Comparison of ENCODE assay signal across 8 cellular contexts in the genomic region with DNA sequence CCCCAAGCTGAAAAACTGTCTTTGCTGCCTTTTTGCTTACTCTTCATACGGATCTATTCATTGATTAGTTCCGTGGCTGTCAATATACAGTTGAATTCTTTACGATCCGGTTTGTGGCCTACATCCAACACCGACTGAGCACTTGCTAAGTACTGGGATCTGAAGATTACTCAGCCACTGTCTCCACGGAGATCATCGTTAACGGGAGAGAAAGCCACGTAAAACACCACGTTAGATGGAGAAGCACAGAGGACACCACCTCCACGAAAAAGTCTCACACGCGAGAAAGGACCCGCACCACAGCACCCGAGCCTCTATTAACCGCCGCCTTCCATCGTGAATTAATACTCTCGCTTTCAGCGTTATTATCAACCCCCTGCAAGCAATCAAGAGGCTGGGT. TPM values are rescaled to one million over a fixed set of nuclear protein-coding genes. Genes with fewer than 3 reads are reported as not detected.
A peak's percentile ranks its signal among the peaks of the same experiment; 100 is the strongest.
DNase-seq lines count a peak whose midpoint lies in the region; ATAC-seq, FAIRE-seq and TF ChIP-seq lines count a peak whose summit lies in the region.

No MANE protein-coding gene starts in this region.

- peak overlapping the region; percentile 81 for H2AFZ ChIP-seq in SK-N-SH (ENCODE audit: low read depth)
- peak overlapping the region; percentile 99 for H2AFZ ChIP-seq in neural progenitor cell (replicated peaks)

- no peak for TF ChIP-seq CTCF in SK-N-SH (IDR thresholded peaks at IDR 0.05)
- no peak for TF ChIP-seq CTCF in esophagus muscularis mucosa (IDR thresholded peaks at IDR 0.05)
- no peak for TF ChIP-seq CTCF in neural progenitor cell (IDR thresholded peaks at IDR 0.05)

- 4% methylated on average over 20 of the region's 20 CpGs for WGBS in SK-N-SH (ENCODE audit: low lambda C conversion rate)
- WGBS in esophagus muscularis mucosa, result 6% methylated on average over 13 of the region's 20 CpGs

- H3K4me3 ChIP-seq in SK-N-SH (ENCODE audit: low read depth in 2 of 2, low read length in 1 of 2) (peak overlapping the region; percentile 84 to 99), esophagus muscularis mucosa (peak overlapping the region; percentile 72 to 92 (median 80)), neural progenitor cell (peak overlapping the region; percentile 97)

- ATAC-seq in sciatic nerve (no peak), HG03095 (IDR thresholded peaks at IDR 0.05; ENCODE audit: unreplicated experiment) (no peak)

- H3K4me1 ChIP-seq in SK-N-SH (ENCODE audit: control insufficient read depth in 1 of 2, insufficient read depth in 2 of 2, low read depth in 1 of 2, low read length in 1 of 2) (peaks cover 8 to 9% of the 10 kb centered on the region in 2 experiments; a peak in 3 of 4 replicates), esophagus muscularis mucosa (peaks cover 21 to 34% (median 26%) of the 10 kb centered on the region in 4 donors), neural progenitor cell (peaks cover 15% of the 10 kb centered on the region)

- CTCF ChIA-PET in SK-N-SH (lab: Yijun Ruan, JAX), result no interaction called here

- peaks cover 35% of the 10 kb centered on the region for H3K4me1 Mint-ChIP-seq in activated T-cell treated with anti-CD3 and anti-CD28 coated beads, Interleukin-2, amount 50 U/mL, for 24 hours (ENCODE audit: low read depth)
- H3K4me1 Mint-ChIP-seq in neural progenitor cell, result peaks cover 22% of the 10 kb centered on the region

- H3F3A ChIP-seq in SK-N-SH (replicated peaks; ENCODE audit: insufficient read depth) (peaks cover 7% of the 10 kb centered on the region), neural progenitor cell (ENCODE audit: low read depth) (peaks cover 17% of the 10 kb centered on the region)

- H3K27me3 ChIP-seq in SK-N-SH (ENCODE audit: insufficient read depth), result no peaks in the 10 kb centered on the region
- H3K27me3 ChIP-seq in esophagus muscularis mucosa, result no peaks in the 10 kb centered on the region
- no peaks in the 10 kb centered on the region for H3K27me3 ChIP-seq in neural progenitor cell

- POLR2A ChIA-PET in SK-N-SH (lab: Yijun Ruan, JAX), result no interaction called here

- no peak for DNase-seq in activated T-cell treated with anti-CD3 and anti-CD28 coated beads, Interleukin-2, amount 50 U/mL, for 24 hours
- DNase-seq in activated T-cell treated with anti-CD3 and anti-CD28 coated beads, Interleukin-2, amount 50 U/mL, for 1 hour, result no peak
- DNase-seq in SK-N-SH, result no peak
- no peak for DNase-seq in esophagus muscularis mucosa (ENCODE audit: extremely low spot score)
- DNase-seq in neural progenitor cell (ENCODE audit: low spot score), result peak; percentile 2
- no peak for DNase-seq in sciatic nerve (ENCODE audit: low spot score)
- DNase-seq in GM12891 (ENCODE audit: insufficient read length, low spot score), result no peak

- H4K20me1 ChIP-seq in SK-N-SH (ENCODE audit: insufficient read depth) (no peaks in the 10 kb centered on the region; the same call in 1 of the 2 replicates), neural progenitor cell (ENCODE audit: low read depth) (no peaks in the 10 kb centered on the region)

- H3K27ac ChIP-seq in SK-N-SH (ENCODE audit: low read depth in 2 of 2, low read length in 1 of 2), result peak overlapping the region; percentile 78 to 94
- H3K27ac ChIP-seq in esophagus muscularis mucosa (replicated peaks in 1 of 4), result peak overlapping the region; percentile 89 to 94 (median 90)
- H3K27ac ChIP-seq in neural progenitor cell, result peak overlapping the region; percentile 95

- TF ChIP-seq POLR2A in esophagus muscularis mucosa (IDR thresholded peaks at IDR 0.05; ENCODE audit: low read depth), result no peak
- no peak for TF ChIP-seq POLR2A in GM12891 (IDR thresholded peaks at IDR 0.05; ENCODE audit: low read depth, low read length)

- H3K9ac ChIP-seq in SK-N-SH (peak overlapping the region; percentile 72), neural progenitor cell (peak overlapping the region; percentile 88)

- peaks cover 60% of the 10 kb centered on the region for H3K36me3 Mint-ChIP-seq in activated T-cell treated with anti-CD3 and anti-CD28 coated beads, Interleukin-2, amount 50 U/mL, for 24 hours (ENCODE audit: low read depth)
- peaks cover 6% of the 10 kb centered on the region for H3K36me3 Mint-ChIP-seq in neural progenitor cell

- H3K9me3 ChIP-seq in SK-N-SH (no peaks in the 10 kb centered on the region), esophagus muscularis mucosa (no peaks in the 10 kb centered on the region), neural progenitor cell (ENCODE audit: low read depth) (no peaks in the 10 kb centered on the region)

- intact Hi-C loops in esophagus muscularis mucosa (cut with DNase I), result loop anchor here (5.0 kb wide), 1 partner anchor 79 kb away; the partner anchor contains the start of gene CTNNAL1
- intact Hi-C loops in sciatic nerve (cut with DNase I), result loop anchor here (2.0 kb wide), 1 partner anchor 58 kb away; no protein-coding TSS in a partner anchor

- H3K4me3 Mint-ChIP-seq in activated T-cell treated with anti-CD3 and anti-CD28 coated beads, Interleukin-2, amount 50 U/mL, for 24 hours, result peak overlapping the region; percentile 97
- peak overlapping the region; percentile 98 for H3K4me3 Mint-ChIP-seq in neural progenitor cell

- peak overlapping the region; percentile 96 for H3K27ac Mint-ChIP-seq in activated T-cell treated with anti-CD3 and anti-CD28 coated beads, Interleukin-2, amount 50 U/mL, for 24 hours
- H3K27ac Mint-ChIP-seq in neural progenitor cell, result peak overlapping the region; percentile 91

- H3K9me3 Mint-ChIP-seq in activated T-cell treated with anti-CD3 and anti-CD28 coated beads, Interleukin-2, amount 50 U/mL, for 24 hours, result no peaks in the 10 kb centered on the region
- H3K9me3 Mint-ChIP-seq in neural progenitor cell, result no peaks in the 10 kb centered on the region

- H3K27me3 Mint-ChIP-seq in activated T-cell treated with anti-CD3 and anti-CD28 coated beads, Interleukin-2, amount 50 U/mL, for 24 hours, result no peaks in the 10 kb centered on the region
- H3K27me3 Mint-ChIP-seq in neural progenitor cell (ENCODE audit: insufficient read depth, low read depth), result no peaks in the 10 kb centered on the region

- peak overlapping the region; percentile 94 for H3K4me2 ChIP-seq in SK-N-SH
- H3K4me2 ChIP-seq in neural progenitor cell, result peak overlapping the region; percentile 88

- H3K79me2 ChIP-seq in SK-N-SH (ENCODE audit: insufficient read depth), result peaks cover 58% of the 10 kb centered on the region
- H3K79me2 ChIP-seq in neural progenitor cell (ENCODE audit: low read depth), result peaks cover 42% of the 10 kb centered on the region

- TF ChIP-seq RAD21 in SK-N-SH (IDR thresholded peaks at IDR 0.05; ENCODE audit: low read length), result no peak

- H3K36me3 ChIP-seq in SK-N-SH (replicated peaks in 1 of 2; ENCODE audit: control insufficient read depth in 1 of 2, insufficient read depth in 2 of 2, low read length in 1 of 2), result peaks cover 28 to 39% of the 10 kb centered on the region in 2 experiments
- H3K36me3 ChIP-seq in esophagus muscularis mucosa, result peaks cover 8 to 27% (median 14%) of the 10 kb centered on the region in 4 donors
- no peaks in the 10 kb centered on the region for H3K36me3 ChIP-seq in neural progenitor cell

- H3K9me2 ChIP-seq in SK-N-SH, result no peaks in the 10 kb centered on the region

- FAIRE-seq in GM12891 (lab: Jason Lieb, UNC), result no peak

- no peak for TF ChIP-seq EP300 in SK-N-SH (IDR thresholded peaks at IDR 0.05; ENCODE audit: borderline replicate concordance in 1 of 2, low read depth in 1 of 2, low read length in 1 of 2)
- TF ChIP-seq EP300 in esophagus muscularis mucosa (IDR thresholded peaks at IDR 0.05), result no peak

TF ChIP-seq in SK-N-SH, 30 proteins besides CTCF, POLR2A, EP300 and RAD21 (continues in another document):
- TF ChIP-seq NRF1 (IDR thresholded peaks at IDR 0.05; ENCODE audit: low read depth, low read length), result no peak
- no peak for TF ChIP-seq SMC3 (IDR thresholded peaks at IDR 0.05; ENCODE audit: low read depth, low read length)
- no peak for TF ChIP-seq TAF1 (IDR thresholded peaks at IDR 0.05; ENCODE audit: borderline replicate concordance, low read depth, low read length)
- TF ChIP-seq, protein P1, sequence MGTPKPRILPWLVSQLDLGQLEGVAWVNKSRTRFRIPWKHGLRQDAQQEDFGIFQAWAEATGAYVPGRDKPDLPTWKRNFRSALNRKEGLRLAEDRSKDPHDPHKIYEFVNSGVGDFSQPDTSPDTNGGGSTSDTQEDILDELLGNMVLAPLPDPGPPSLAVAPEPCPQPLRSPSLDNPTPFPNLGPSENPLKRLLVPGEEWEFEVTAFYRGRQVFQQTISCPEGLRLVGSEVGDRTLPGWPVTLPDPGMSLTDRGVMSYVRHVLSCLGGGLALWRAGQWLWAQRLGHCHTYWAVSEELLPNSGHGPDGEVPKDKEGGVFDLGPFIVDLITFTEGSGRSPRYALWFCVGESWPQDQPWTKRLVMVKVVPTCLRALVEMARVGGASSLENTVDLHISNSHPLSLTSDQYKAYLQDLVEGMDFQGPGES (IDR thresholded peaks at IDR 0.05; ENCODE audit: low read depth, low read length), result no peak

TF ChIP-seq in GM12891, 5 proteins besides CTCF, POLR2A, EP300 and RAD21:
- TF ChIP-seq SPI1 (IDR thresholded peaks at IDR 0.05; ENCODE audit: low read depth, low read length) (no peak), PAX5 (IDR thresholded peaks at IDR 0.05; ENCODE audit: insufficient read depth, low read length, severe bottlenecking) (no peak), TAF1 (IDR thresholded peaks at IDR 0.05; ENCODE audit: low read depth, low read length) (no peak), POLR2AphosphoS5 (IDR thresholded peaks at IDR 0.05; ENCODE audit: low read depth, low read length) (no peak), POU2F2 (IDR thresholded peaks at IDR 0.05; ENCODE audit: low read depth, low read length) (no peak)

RNA-seq across cellular contexts. Expression of gene ELP1, which starts 0.7 kb away (rescaled TPM):
- polyA plus RNA-seq in SK-N-SH (2012; rRNA removed), result 19.1 and 25.2 TPM in 2 replicates
- 18.1 TPM in 2 replicates for polyA plus RNA-seq in SK-N-SH (2012; cell fraction: cytosol; rRNA removed)
- 42.6 and 74.0 TPM in 2 replicates for polyA plus RNA-seq in SK-N-SH (2012; cell fraction: nucleus; rRNA removed)
- 10 to 100 TPM; 14.1 to 16.2 (median 14.5) TPM for total RNA-seq in esophagus muscularis mucosa
- 42.8 and 97.2 TPM in 2 replicates for total RNA-seq in neural progenitor cell (ENCODE audit: low replicate concordance)
- 21.8 TPM for total RNA-seq in sciatic nerve
- 21.0 TPM for polyA plus RNA-seq in GM12891 (2012; ENCODE audit: low read depth, missing spikeins)

RNA-seq across cellular contexts. Expression of gene ABITRAM, which starts 1.0 kb away (rescaled TPM):
- polyA plus RNA-seq in SK-N-SH (2012; rRNA removed), result 13.9 and 18.2 TPM in 2 replicates
- polyA plus RNA-seq in SK-N-SH (2012; cell fraction: cytosol; rRNA removed), result 18.7 and 21.9 TPM in 2 replicates
- polyA plus RNA-seq in SK-N-SH (2012; cell fraction: nucleus; rRNA removed), result 12.0 and 22.8 TPM in 2 replicates
- total RNA-seq in esophagus muscularis mucosa (10 to 100 TPM in 1 of 4 donors, 1 to 10 TPM in 3; 6.3 to 11.2 (median 9.4) TPM), neural progenitor cell (ENCODE audit: low replicate concordance) (13.1 and 20.4 TPM in 2 replicates), sciatic nerve (11.2 TPM)
- 9.8 TPM for polyA plus RNA-seq in GM12891 (2012; ENCODE audit: low read depth, missing spikeins)
